18 cellular contexts compared by ENCODE assay signal in genomic region chr18:36338420-36338933, GRCh38. TPM values are rescaled to one million over a fixed set of nuclear protein-coding genes. Genes with fewer than 3 reads are reported as not detected.
DNase-seq lines count a peak whose midpoint lies in the region; ATAC-seq, FAIRE-seq and TF ChIP-seq lines count a peak whose summit lies in the region.
"Had no signal": no experiment of that assay in that cellular context is flagged by ENCODE, and none has a peak within 500 bp of the region (broad histone marks: within the 10 kb centered on the region; RNA-seq: fewer than 3 reads in every experiment).

No MANE protein-coding gene starts in this region.

- H2AFZ ChIP-seq in HepG2 (ENCODE audit: low read length) = no peak overlapping the region
- H2AFZ ChIP-seq: GM23248 had no signal

- no peak for FAIRE-seq in HepG2 (lab: Jason Lieb, UNC)

- in situ Hi-C loops in HepG2 (cut with HindIII; ENCODE audit: extremely low pct_ligation_motif_present, low pct_unique_long_range_greater_than_20kb) (no loop called here), gastrocnemius medialis (cut with MboI; ENCODE audit: low sequenced_read_pairs in 4 of 4) (no loop called here)

- H3K4me1 ChIP-seq in HepG2 (ENCODE audit: insufficient read depth, low read length) = peaks cover 20% of the 10 kb centered on the region
- no peaks in the 10 kb centered on the region for H3K4me1 ChIP-seq in right lobe of liver
- H3K4me1 ChIP-seq in cardiac muscle cell (ENCODE audit: low read depth) = peaks cover 36% of the 10 kb centered on the region
- peaks cover 0 to 10% of the 10 kb centered on the region in 2 donors for H3K4me1 ChIP-seq in gastrocnemius medialis

- no peak for TF ChIP-seq EP300 in HepG2 (IDR thresholded peaks at IDR 0.05; ENCODE audit: low read depth in 2 of 2, low read length in 2 of 2)
- no peak for TF ChIP-seq EP300 in HepG2 (CRISPR knock-in tag; IDR thresholded peaks at IDR 0.05; ENCODE audit: borderline replicate concordance)

- H3K36me3 ChIP-seq in HepG2 (replicated peaks in 1 of 2; ENCODE audit: control insufficient read depth in 1 of 2, insufficient read depth in 2 of 2, low read length in 2 of 2) = no peaks in the 10 kb centered on the region
- H3K36me3 ChIP-seq in right lobe of liver = no peaks in the 10 kb centered on the region
- peaks cover 8% of the 10 kb centered on the region for H3K36me3 ChIP-seq in cardiac muscle cell
- no peaks in the 10 kb centered on the region for H3K36me3 ChIP-seq in gastrocnemius medialis

- H3K27me3 ChIP-seq in HepG2 (ENCODE audit: control insufficient read depth in 1 of 2, insufficient read depth in 2 of 2, low read length in 2 of 2) (no peaks in the 10 kb centered on the region), right lobe of liver (no peaks in the 10 kb centered on the region), cardiac muscle cell (no peaks in the 10 kb centered on the region), gastrocnemius medialis (no peaks in the 10 kb centered on the region)

- H3K27ac ChIP-seq in HepG2 (ENCODE audit: extremely low read length, insufficient read depth, low read length) = no peak overlapping the region
- H3K27ac ChIP-seq in right lobe of liver = no peak overlapping the region
- H3K27ac ChIP-seq in cardiac muscle cell = peak overlapping the region; percentile 57
- H3K27ac ChIP-seq in gastrocnemius medialis = no peak overlapping the region
- H3K27ac ChIP-seq: GM23248, RWPE1, SK-N-MC had no signal

- 41% methylated on average over 6 of the region's 7 CpGs for WGBS in HepG2 (ENCODE audit: low lambda C conversion rate)
- 82% methylated on average over 4 of the region's 7 CpGs for WGBS in right lobe of liver (ENCODE audit: insufficient coverage, low coverage, low lambda C conversion rate, missing lambda C conversion rate)

- ATAC-seq in HepG2 (peak; percentile 22; the same call in 2 of the 3 replicates), right lobe of liver (no peak), left colon (peak; percentile 56), gastrocnemius medialis (peak; percentile 33 to 50), HG02610 (IDR thresholded peaks at IDR 0.05; ENCODE audit: unreplicated experiment) (no peak)

- H3K79me2 ChIP-seq in HepG2 (ENCODE audit: insufficient read depth, low read length) = no peaks in the 10 kb centered on the region

- no peaks in the 10 kb centered on the region for H4K20me1 ChIP-seq in HepG2 (ENCODE audit: insufficient read depth, low read length)

- DNase-seq in HepG2 (ENCODE audit: low spot score) = no peak
- no peak for DNase-seq in right lobe of liver
- DNase-seq in cardiac muscle cell (ENCODE audit: low read depth in 1 of 2, low spot score in 1 of 2) = no peak
- no peak for DNase-seq in left colon
- DNase-seq in gastrocnemius medialis = no peak
- no peak for DNase-seq in HuH-7.5 (ENCODE audit: low spot score)
- no peak for DNase-seq in SKM-1 treated with dmso at 0.1 percent for 144 hours (lab: John Stamatoyannopoulos, UW; ENCODE audit: unreplicated experiment)
- DNase-seq: AML-193; Calu3; CD4-positive, CD25-positive, alpha-beta regulatory T cell; EL; GM23248; KBM-7; NCI-H1092; NCI-H345 had no signal

- H3K9ac ChIP-seq in HepG2 (ENCODE audit: insufficient read depth, low read depth, low read length) = no peak overlapping the region
- H3K9ac ChIP-seq: GM23248 had no signal

- intact Hi-C loops in HepG2 (cut with micrococcal nuclease; ENCODE audit: unreplicated experiment) (no loop called here), right lobe of liver (cut with DNase I) (loop anchor here in 1 of 2 donors (10.0 kb wide), 1 partner anchor 56 kb away; no protein-coding TSS in a partner anchor), left colon (cut with DNase I, micrococcal nuclease) (no loop called here), gastrocnemius medialis (cut with DNase I; ENCODE audit: low total_unique reads) (no loop called here)

- no peak overlapping the region for H3K4me2 ChIP-seq in HepG2 (ENCODE audit: low read depth, low read length)

- POLR2A ChIA-PET in HepG2 (lab: Yijun Ruan, JAX) = no interaction called here

- no peak overlapping the region for H3K4me3 ChIP-seq in HepG2 (replicated peaks in 1 of 3; ENCODE audit: insufficient read depth in 1 of 3, low read depth in 2 of 3, low read length in 3 of 3)
- no peak overlapping the region for H3K4me3 ChIP-seq in right lobe of liver
- no peak overlapping the region for H3K4me3 ChIP-seq in cardiac muscle cell
- H3K4me3 ChIP-seq in gastrocnemius medialis = no peak overlapping the region
- H3K4me3 ChIP-seq: GM23248, SK-N-MC had no signal

- H3K9me3 ChIP-seq in HepG2 (ENCODE audit: low read length) (no peaks in the 10 kb centered on the region), right lobe of liver (no peaks in the 10 kb centered on the region), cardiac muscle cell (ENCODE audit: low read depth) (no peaks in the 10 kb centered on the region), gastrocnemius medialis (no peaks in the 10 kb centered on the region)

- BruUV-seq in HepG2 (replicated peaks; lab: Mats Ljungman, UMichigan) = no TSS peak

- no peak for TF ChIP-seq RAD21 in HepG2 (CRISPR knock-in tag; IDR thresholded peaks at IDR 0.05)

- TF ChIP-seq POLR2A in HepG2 (IDR thresholded peaks at IDR 0.05; ENCODE audit: insufficient read depth in 1 of 2, low read depth in 2 of 2, low read length in 2 of 2) (no peak), right lobe of liver (IDR thresholded peaks at IDR 0.05) (no peak), gastrocnemius medialis (IDR thresholded peaks at IDR 0.05) (no peak)

- CTCF ChIA-PET in HepG2 (lab: Yijun Ruan, JAX; ENCODE audit: low intra/inter-chr PET ratio, low total read pairs) = no interaction called here

- TF ChIP-seq CTCF in HepG2 (CRISPR knock-in tag; IDR thresholded peaks at IDR 0.05) (no peak), right lobe of liver (IDR thresholded peaks at IDR 0.05) (no peak), cardiac muscle cell (IDR thresholded peaks at IDR 0.05; ENCODE audit: low read depth, low read length) (no peak), gastrocnemius medialis (IDR thresholded peaks at IDR 0.05 in 4 of 5, conservative IDR thresholded peaks at IDR 0.05 in 1 of 5) (no peak)

TF ChIP-seq in HepG2, 621 proteins besides CTCF, POLR2A, EP300 and RAD21:
- TF ChIP-seq TEF (CRISPR knock-in tag; IDR thresholded peaks at IDR 0.05) (no peak), MTF1 (CRISPR knock-in tag; IDR thresholded peaks at IDR 0.05) (no peak), MAF1 (CRISPR knock-in tag; IDR thresholded peaks at IDR 0.05; ENCODE audit: borderline replicate concordance) (no peak)
TF ChIP-seq in HepG2: peak in this region for 0.

RNA-seq across cellular contexts. Expression of gene FHOD3, which starts 41.0 kb away (rescaled TPM):
- 0.07 TPM in 1 of 2 replicates, not detected in the other for total RNA-seq in HepG2 (2016; rRNA removed; fragmentation: Illumina TruSeq; extraction: Trizol)
- total RNA-seq in HepG2 (2016; cell fraction: cytosol; rRNA removed; fragmentation: Illumina TruSeq; extraction: Trizol; ENCODE audit: low read depth) = not detected in 2 replicates
- not detected in 2 replicates for total RNA-seq in HepG2 (2016; cell fraction: insoluble cytoplasmic fraction; rRNA removed; fragmentation: Illumina TruSeq; extraction: Trizol)
- not detected in 2 replicates for total RNA-seq in HepG2 (2016; cell fraction: membrane; rRNA removed; fragmentation: Illumina TruSeq; extraction: Trizol)
- total RNA-seq in HepG2 (2016; cell fraction: nucleus; rRNA removed; fragmentation: Illumina TruSeq; extraction: Trizol) = 0.09 TPM in 1 of 2 replicates, not detected in the other
- polyA plus RNA-seq in HepG2 (2011; rRNA removed) = not detected in 2 replicates
- not detected in 2 replicates for polyA plus RNA-seq in HepG2 (2011; cell fraction: cytosol; rRNA removed)
- polyA plus RNA-seq in HepG2 (2011; cell fraction: nucleus; rRNA removed) = not detected in 2 replicates
- not detected in 2 replicates for polyA plus RNA-seq in HepG2 (2012)
- polyA plus RNA-seq in HepG2 (2016; cell fraction: cytosol; fragmentation: Illumina TruSeq; extraction: Trizol; ENCODE audit: low read depth) = not detected in 2 replicates
- polyA plus RNA-seq in HepG2 (2016; cell fraction: insoluble cytoplasmic fraction; fragmentation: Illumina TruSeq; extraction: Trizol; ENCODE audit: low read depth) = not detected in 2 replicates
- polyA plus RNA-seq in HepG2 (2016; cell fraction: membrane; fragmentation: Illumina TruSeq; extraction: Trizol; ENCODE audit: low read depth) = not detected in 2 replicates
- polyA plus RNA-seq in HepG2 (2016; cell fraction: nucleus; fragmentation: Illumina TruSeq; extraction: Trizol; ENCODE audit: insufficient read depth, low read depth) = not detected in 2 replicates
- polyA minus RNA-seq in HepG2 (2011; rRNA and poly(A)+ RNA removed; ENCODE audit: low replicate concordance) = not detected in 2 replicates
- not detected in 2 replicates for polyA minus RNA-seq in HepG2 (2011; cell fraction: cytosol; rRNA and poly(A)+ RNA removed)
- not detected in 2 replicates for polyA minus RNA-seq in HepG2 (2011; cell fraction: nucleus; rRNA and poly(A)+ RNA removed)
- total RNA-seq in right lobe of liver = 1 to 10 TPM in 1 of 6 experiments, under 1 TPM in 5; 0.44 to 1.2 (median 0.62) TPM
- 262 and 347 TPM in 2 replicates for total RNA-seq in cardiac muscle cell
- 127 and 129 TPM in 2 replicates for polyA plus RNA-seq in cardiac muscle cell
- total RNA-seq in left colon = 1 to 10 TPM; 1.3 to 5.1 TPM
- total RNA-seq in gastrocnemius medialis = 10 to 100 TPM; 10.0 to 32.5 (median 17.0) TPM
- total RNA-seq: CD4-positive, CD25-positive, alpha-beta regulatory T cell had no signal
- polyA plus RNA-seq: CD4-positive, CD25-positive, alpha-beta regulatory T cell had no signal

Comparison
In these comparisons a context has a peak if more than half of its experiments do, and no peak if none do; other contexts are left out.
1. ATAC-seq: peak in HepG2 (single experiment), left colon (single experiment) and gastrocnemius medialis (2 of 2); none in right lobe of liver (0 of 4) and HG02610 (single experiment).